12 cellular contexts compared by ENCODE assay signal in genomic region chr12:574475-575128, GRCh38.
A peak's percentile ranks its signal among the peaks of the same experiment; 100 is the strongest.
DNase-seq lines count a peak whose midpoint lies in the region; ATAC-seq and TF ChIP-seq lines count a peak whose summit lies in the region.
"Had no signal": no experiment of that assay in that cellular context is flagged by ENCODE, and none has a peak within 500 bp of the region (broad histone marks: within the 10 kb centered on the region; RNA-seq: fewer than 3 reads in every experiment).

No MANE protein-coding gene starts in this region.

- DNase-seq in activated CD4-positive, alpha-beta memory T cell treated with anti-CD3 and anti-CD28 coated beads for 36 hours: no peak
- DNase-seq in activated CD4-positive, alpha-beta memory T cell treated with anti-CD3 and anti-CD28 coated beads, Interleukin-2, amount 10 ng/mL, durations not matched to agents 7 days and 5 days: no peak
- peak; percentile 98 for DNase-seq in SW480 (ENCODE audit: low spot score)
- DNase-seq in fibroblast of villous mesenchyme (ENCODE audit: low read depth): peak; percentile 6
- no peak for DNase-seq in NCI-H510A (lab: John Stamatoyannopoulos, UW)
- no peak for DNase-seq in germinal center (ENCODE audit: low spot score)
- DNase-seq: cerebellar nuclear complex, NCI-H2081 treated with DMSO at 0.1 percent for 48 hours, nephron progenitor cell had no signal

- H3K27me3 Mint-ChIP-seq in activated CD4-positive, alpha-beta memory T cell treated with anti-CD3 and anti-CD28 coated beads for 36 hours: no peaks in the 10 kb centered on the region
- peaks cover 2% of the 10 kb centered on the region for H3K27me3 Mint-ChIP-seq in activated CD4-positive, alpha-beta memory T cell treated with anti-CD3 and anti-CD28 coated beads, Interleukin-2, amount 10 ng/mL, durations not matched to agents 7 days and 5 days

- POLR2A ChIA-PET in activated CD4-positive, alpha-beta memory T cell treated with anti-CD3 and anti-CD28 coated beads for 36 hours (lab: Charles Lee): interaction anchor here (0.5 to 2.7 kb wide), 2 partner anchors 178 to 313 kb away, joined by 3 to 27 read pairs; partner anchors contain the start of gene WNK1
- POLR2A ChIA-PET in activated CD4-positive, alpha-beta memory T cell treated with anti-CD3 and anti-CD28 coated beads, Interleukin-2, amount 10 ng/mL, durations not matched to agents 7 days and 5 days (lab: Charles Lee): interaction anchor here (2.6 to 5.6 kb wide), 3 partner anchors 68 to 182 kb away, joined by 7 to 64 read pairs (median 13); partner anchors contain the start of gene WNK1

- no peak for TF ChIP-seq CTCF in fibroblast of villous mesenchyme (IDR thresholded peaks at IDR 0.05; ENCODE audit: insufficient read depth, low read depth, low read length)

- H3K9me3 Mint-ChIP-seq in activated CD4-positive, alpha-beta memory T cell treated with anti-CD3 and anti-CD28 coated beads for 36 hours: no peaks in the 10 kb centered on the region
- H3K9me3 Mint-ChIP-seq in activated CD4-positive, alpha-beta memory T cell treated with anti-CD3 and anti-CD28 coated beads, Interleukin-2, amount 10 ng/mL, durations not matched to agents 7 days and 5 days: no peaks in the 10 kb centered on the region

- no peak overlapping the region for H3K4me3 ChIP-seq in fibroblast of villous mesenchyme (ENCODE audit: low read depth, low read length)
- H3K4me3 ChIP-seq in skin epidermis: no peak overlapping the region
- H3K4me3 ChIP-seq: upper lobe of left lung had no signal

- no peaks in the 10 kb centered on the region for H3K36me3 Mint-ChIP-seq in activated CD4-positive, alpha-beta memory T cell treated with anti-CD3 and anti-CD28 coated beads for 36 hours
- peaks cover 15% of the 10 kb centered on the region for H3K36me3 Mint-ChIP-seq in activated CD4-positive, alpha-beta memory T cell treated with anti-CD3 and anti-CD28 coated beads, Interleukin-2, amount 10 ng/mL, durations not matched to agents 7 days and 5 days (ENCODE audit: low read depth)

- H3K27ac ChIP-seq in skin epidermis: peak overlapping the region in 20 of 21 experiments; percentile 72 to 95 (median 86)

- CTCF ChIA-PET in activated CD4-positive, alpha-beta memory T cell treated with anti-CD3 and anti-CD28 coated beads for 36 hours (lab: Charles Lee): interaction anchor here (0.6 to 5.2 kb wide), 10 partner anchors 10 to 483 kb away, joined by 3 to 119 read pairs (median 10); partner anchors contain the start of genes RAD52 and WNK1
- CTCF ChIA-PET in activated CD4-positive, alpha-beta memory T cell treated with anti-CD3 and anti-CD28 coated beads, Interleukin-2, amount 10 ng/mL, durations not matched to agents 7 days and 5 days (lab: Charles Lee): interaction anchor here (0.7 to 6.8 kb wide), 11 partner anchors 9 to 375 kb away, joined by 3 to 118 read pairs (median 9); partner anchors contain the start of genes RAD52 and WNK1

- no peak for ATAC-seq in SK-N-SH treated with all-trans-retinoic acid at 6 μM for 48 hours

- no peak overlapping the region for H3K4me3 Mint-ChIP-seq in activated CD4-positive, alpha-beta memory T cell treated with anti-CD3 and anti-CD28 coated beads for 36 hours
- no peak overlapping the region for H3K4me3 Mint-ChIP-seq in activated CD4-positive, alpha-beta memory T cell treated with anti-CD3 and anti-CD28 coated beads, Interleukin-2, amount 10 ng/mL, durations not matched to agents 7 days and 5 days
- H3K4me3 Mint-ChIP-seq: nephron progenitor cell had no signal

- H3K27ac Mint-ChIP-seq in activated CD4-positive, alpha-beta memory T cell treated with anti-CD3 and anti-CD28 coated beads for 36 hours: peak overlapping the region; percentile 28
- H3K27ac Mint-ChIP-seq in activated CD4-positive, alpha-beta memory T cell treated with anti-CD3 and anti-CD28 coated beads, Interleukin-2, amount 10 ng/mL, durations not matched to agents 7 days and 5 days: no peak overlapping the region
- H3K27ac Mint-ChIP-seq: nephron progenitor cell had no signal

- intact Hi-C loops in activated CD4-positive, alpha-beta memory T cell treated with anti-CD3 and anti-CD28 coated beads for 36 hours (cut with micrococcal nuclease): loop anchor here (5.0 to 10.0 kb wide), 3 partner anchors 38 to 520 kb away; no protein-coding TSS in a partner anchor

- peaks cover 38% of the 10 kb centered on the region for H3K4me1 Mint-ChIP-seq in activated CD4-positive, alpha-beta memory T cell treated with anti-CD3 and anti-CD28 coated beads for 36 hours (ENCODE audit: low read depth)
- peaks cover 58% of the 10 kb centered on the region for H3K4me1 Mint-ChIP-seq in activated CD4-positive, alpha-beta memory T cell treated with anti-CD3 and anti-CD28 coated beads, Interleukin-2, amount 10 ng/mL, durations not matched to agents 7 days and 5 days

TF ChIP-seq in SK-N-SH treated with all-trans-retinoic acid at 6 μM for 48 hours, 23 proteins besides CTCF, POLR2A, EP300 and RAD21:
- TF ChIP-seq BACH2 (CRISPR knock-in tag; IDR thresholded peaks at IDR 0.05; ENCODE audit: borderline replicate concordance) (no peak), ZC3H10 (CRISPR knock-in tag; IDR thresholded peaks at IDR 0.05) (no peak), CSDC2 (CRISPR knock-in tag; IDR thresholded peaks at IDR 0.05) (no peak), ZNF70 (CRISPR knock-in tag; IDR thresholded peaks at IDR 0.05) (no peak), ZNF565 (CRISPR knock-in tag; conservative IDR thresholded peaks at IDR 0.05; ENCODE audit: low read depth) (no peak), ZFP3 (CRISPR knock-in tag; IDR thresholded peaks at IDR 0.05) (no peak), ZFP30 (CRISPR knock-in tag; IDR thresholded peaks at IDR 0.05) (no peak), SNAI2 (CRISPR knock-in tag; IDR thresholded peaks at IDR 0.05) (no peak), TSHZ2 (CRISPR knock-in tag; IDR thresholded peaks at IDR 0.05) (no peak), ISL1 (CRISPR knock-in tag; IDR thresholded peaks at IDR 0.05) (no peak)

Comparison
In these comparisons a context has a peak if more than half of its experiments do, and no peak if none do; other contexts are left out.
1. DNase-seq: peak in SW480 (single experiment) and fibroblast of villous mesenchyme (single experiment); none in activated CD4-positive, alpha-beta memory T cell treated with anti-CD3 and anti-CD28 coated beads for 36 hours (single experiment), activated CD4-positive, alpha-beta memory T cell treated with anti-CD3 and anti-CD28 coated beads, Interleukin-2, amount 10 ng/mL, durations not matched to agents 7 days and 5 days (single experiment), NCI-H510A (single experiment) and germinal center (single experiment).